15 cellular contexts compared by ENCODE assay signal in genomic region chr1:11985851-11986250, GRCh38. TPM values are rescaled to one million over a fixed set of nuclear protein-coding genes. Genes with fewer than 3 reads are reported as not detected.
DNase-seq lines count a peak whose midpoint lies in the region; ATAC-seq and TF ChIP-seq lines count a peak whose summit lies in the region.
"Had no signal": no experiment of that assay in that cellular context is flagged by ENCODE, and none has a peak within 500 bp of the region (broad histone marks: within the 10 kb centered on the region; RNA-seq: fewer than 3 reads in every experiment).

No MANE protein-coding gene starts in this region.

- peaks cover 7 to 18% of the 10 kb centered on the region in 2 donors for H3K36me3 Mint-ChIP-seq in activated T-cell treated with anti-CD3 and anti-CD28 coated beads, Interleukin-2, amount 50 U/mL, for 72 hours (ENCODE audit: insufficient read depth in 2 of 2)

- no peaks in the 10 kb centered on the region for H3K27me3 ChIP-seq in spleen (replicated peaks in 1 of 7)

- peaks cover 37% of the 10 kb centered on the region for H3K4me1 Mint-ChIP-seq in activated T-cell treated with anti-CD3 and anti-CD28 coated beads, Interleukin-2, amount 50 U/mL, for 72 hours (ENCODE audit: low read depth)

- no peaks in the 10 kb centered on the region for H3K9me3 ChIP-seq in spleen

- intact Hi-C loops in spleen (cut with DNase I; ENCODE audit: low total_unique reads), result no loop called here

- no peak for ATAC-seq in activated T-cell treated with anti-CD3 and anti-CD28 coated beads, Interleukin-2, amount 50 U/mL, for 72 hours (replicated peaks in 1 of 2)
- no peak for ATAC-seq in HG03460 (IDR thresholded peaks at IDR 0.05; ENCODE audit: unreplicated experiment)

- DNase-seq in activated T-cell treated with anti-CD3 and anti-CD28 coated beads, Interleukin-2, amount 50 U/mL, for 72 hours, result no peak
- DNase-seq in activated T-cell treated with anti-CD3 and anti-CD28 coated beads, Interleukin-2, amount 50 U/mL, for 48 hours, result no peak
- DNase-seq in NOMO-1 treated with dmso at 0.1 percent for 144 hours (lab: John Stamatoyannopoulos, UW; ENCODE audit: unreplicated experiment) (peak; percentile 47), fibroblast of mammary gland (ENCODE audit: low read depth) (peak; percentile 72), spleen (no peak), NCI-H748 (lab: John Stamatoyannopoulos, UW; ENCODE audit: unreplicated experiment) (no peak), UCSD-AML1 (lab: John Stamatoyannopoulos, UW; ENCODE audit: unreplicated experiment) (no peak)
- DNase-seq: DMS79, islet precursor cell, MM.1S, NCI-H510A treated with DMSO at 0.1 percent for 48 hours, SHP77 had no signal

- no peaks in the 10 kb centered on the region for H3K9me3 Mint-ChIP-seq in activated T-cell treated with anti-CD3 and anti-CD28 coated beads, Interleukin-2, amount 50 U/mL, for 72 hours
- H3K9me3 Mint-ChIP-seq: central memory CD8-positive, alpha-beta T cell had no signal

- no peak overlapping the region for H3K4me3 Mint-ChIP-seq in activated T-cell treated with anti-CD3 and anti-CD28 coated beads, Interleukin-2, amount 50 U/mL, for 72 hours
- H3K4me3 Mint-ChIP-seq: central memory CD8-positive, alpha-beta T cell had no signal

- H3K27me3 Mint-ChIP-seq in activated T-cell treated with anti-CD3 and anti-CD28 coated beads, Interleukin-2, amount 50 U/mL, for 72 hours (ENCODE audit: low read depth), result no peaks in the 10 kb centered on the region
- H3K27me3 Mint-ChIP-seq: central memory CD8-positive, alpha-beta T cell had no signal

- peaks cover 11 to 70% (median 43%) of the 10 kb centered on the region in 6 donors for H3K4me1 ChIP-seq in spleen

- TF ChIP-seq POLR2A in spleen (IDR thresholded peaks at IDR 0.05), result no peak

- H3K27ac ChIP-seq in spleen, result peak overlapping the region in 7 of 8 donors; percentile 73 to 96 (median 88)

- TF ChIP-seq CTCF in fibroblast of mammary gland (conservative IDR thresholded peaks at IDR 0.05; ENCODE audit: control insufficient read depth, insufficient read depth, low read depth, low read length) (no peak), spleen (IDR thresholded peaks at IDR 0.05 in 8 of 11, conservative IDR thresholded peaks at IDR 0.05 in 3 of 11) (no peak)

- H3K4me3 ChIP-seq in fibroblast of mammary gland (ENCODE audit: control insufficient read depth, low read depth, low read length), result no peak overlapping the region
- peak overlapping the region in 2 of 8 donors; percentile 9 to 53 for H3K4me3 ChIP-seq in spleen
- H3K4me3 ChIP-seq: skin epidermis had no signal

- peak overlapping the region; percentile 4 for H3K27ac Mint-ChIP-seq in activated T-cell treated with anti-CD3 and anti-CD28 coated beads, Interleukin-2, amount 50 U/mL, for 72 hours

- 52 to 62% (median 57%) methylated on average over 7 of the region's 7 CpGs for WGBS in spleen, 5 donors

- H3K36me3 ChIP-seq in spleen, result peaks cover 3 to 93% (median 57%) of the 10 kb centered on the region in 6 donors

RNA-seq across cellular contexts. Expression of gene MFN2, which starts 5.6 kb away (rescaled TPM):
- 10 to 100 TPM; 54.8 to 66.1 TPM for total RNA-seq in activated T-cell treated with anti-CD3 and anti-CD28 coated beads, Interleukin-2, amount 50 U/mL, for 72 hours
- total RNA-seq in spleen, result 10 to 100 TPM; 47.3 to 69.6 (median 62.9) TPM
- 10 to 100 TPM; 14.8 to 28.1 (median 16.2) TPM for polyA plus RNA-seq in spleen

RNA-seq across cellular contexts. Expression of gene MIIP, which starts 33.4 kb away (rescaled TPM):
- total RNA-seq in activated T-cell treated with anti-CD3 and anti-CD28 coated beads, Interleukin-2, amount 50 U/mL, for 72 hours, result 10 to 100 TPM; 67.3 to 80.3 TPM
- 10 to 100 TPM; 33.2 to 65.5 (median 46.5) TPM for total RNA-seq in spleen
- 100 to 1,000 TPM in 1 of 3 donors, 10 to 100 TPM in 2; 38.0 to 109 (median 97.2) TPM for polyA plus RNA-seq in spleen

RNA-seq across cellular contexts. Expression of gene PLOD1, which starts 51.3 kb away (rescaled TPM):
- 10 to 100 TPM; 13.5 to 13.6 TPM for total RNA-seq in activated T-cell treated with anti-CD3 and anti-CD28 coated beads, Interleukin-2, amount 50 U/mL, for 72 hours
- 10 to 100 TPM; 40.0 to 53.4 (median 46.4) TPM for total RNA-seq in spleen
- 10 to 100 TPM; 11.6 to 19.7 (median 14.5) TPM for polyA plus RNA-seq in spleen

RNA-seq across cellular contexts. Expression of gene KIAA2013, which starts 59.6 kb away (rescaled TPM):
- total RNA-seq in activated T-cell treated with anti-CD3 and anti-CD28 coated beads, Interleukin-2, amount 50 U/mL, for 72 hours, result 10 to 100 TPM; 25.3 to 26.9 TPM
- 10 to 100 TPM; 39.0 to 93.0 (median 45.8) TPM for total RNA-seq in spleen
- polyA plus RNA-seq in spleen, result 10 to 100 TPM; 20.7 to 36.2 (median 26.5) TPM

Comparison
In these comparisons a context has a peak if more than half of its experiments do, and no peak if none do; other contexts are left out.
1. DNase-seq: peak in NOMO-1 treated with dmso at 0.1 percent for 144 hours (single experiment) and fibroblast of mammary gland (single experiment); none in activated T-cell treated with anti-CD3 and anti-CD28 coated beads, Interleukin-2, amount 50 U/mL, for 72 hours (0 of 2), activated T-cell treated with anti-CD3 and anti-CD28 coated beads, Interleukin-2, amount 50 U/mL, for 48 hours (0 of 2), spleen (single experiment), NCI-H748 (single experiment) and UCSD-AML1 (single experiment).